Comparison of ENCODE assay signal across 1 cellular context in the genomic region with DNA sequence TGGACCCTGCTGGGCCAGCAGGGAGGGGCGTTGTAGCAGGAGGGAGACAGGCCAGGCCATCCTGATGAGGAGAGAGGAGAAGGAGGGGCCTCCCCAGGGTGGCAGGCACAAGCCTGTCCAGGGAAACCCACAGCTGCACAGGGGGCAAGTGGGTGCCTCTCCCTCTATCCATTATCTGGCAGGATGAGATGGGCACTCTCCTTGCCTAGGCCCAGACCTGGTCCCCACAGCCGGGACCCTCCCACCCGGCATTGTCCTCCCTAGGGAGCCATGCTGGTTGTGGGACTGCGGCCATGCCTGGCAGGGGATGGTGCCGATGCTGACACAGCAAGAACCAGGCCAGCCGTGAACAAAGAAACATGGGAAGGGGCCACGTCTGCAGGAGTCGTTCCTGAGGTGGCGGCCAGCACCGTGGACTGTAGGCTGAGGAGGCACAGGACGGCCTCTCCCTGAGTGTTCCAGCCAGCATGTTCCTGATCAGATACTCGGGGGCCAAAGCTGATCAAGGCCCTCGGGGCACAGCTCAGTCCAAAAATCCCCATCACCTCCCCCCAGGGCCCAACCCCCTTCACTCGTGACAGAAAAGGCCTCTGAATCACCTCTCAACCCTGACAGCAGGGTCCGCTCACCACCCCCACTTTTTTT.
TF ChIP-seq lines count a peak whose summit lies in the region.

No MANE protein-coding gene starts in this region.

TF ChIP-seq in H1, 55 proteins besides CTCF, POLR2A, EP300 and RAD21:
- TF ChIP-seq HDAC2 (IDR thresholded peaks at IDR 0.05; ENCODE audit: borderline replicate concordance in 1 of 2, low read depth in 2 of 2, low read length in 2 of 2) (no peak), SRF (IDR thresholded peaks at IDR 0.05; ENCODE audit: low read depth, low read length) (no peak), NANOG (IDR thresholded peaks at IDR 0.05; ENCODE audit: insufficient read depth, low read depth, low read length, poor library complexity, severe bottlenecking) (no peak), SP2 (IDR thresholded peaks at IDR 0.05; ENCODE audit: low read length) (no peak), CTBP2 (IDR thresholded peaks at IDR 0.05; ENCODE audit: borderline replicate concordance, insufficient read depth, insufficient read length, low read length) (no peak), NRF1 (IDR thresholded peaks at IDR 0.05; ENCODE audit: low read depth, low read length) (no peak), TBP (IDR thresholded peaks at IDR 0.05; ENCODE audit: low read depth, low read length) (no peak), RFX5 (IDR thresholded peaks at IDR 0.05; ENCODE audit: borderline replicate concordance, low read depth, low read length) (no peak)
- TF ChIP-seq, protein P1, sequence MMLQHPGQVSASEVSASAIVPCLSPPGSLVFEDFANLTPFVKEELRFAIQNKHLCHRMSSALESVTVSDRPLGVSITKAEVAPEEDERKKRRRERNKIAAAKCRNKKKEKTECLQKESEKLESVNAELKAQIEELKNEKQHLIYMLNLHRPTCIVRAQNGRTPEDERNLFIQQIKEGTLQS (IDR thresholded peaks at IDR 0.05; ENCODE audit: insufficient read depth, low read depth, low read length): no peak
